Comparison of ENCODE assay signal across 15 cellular contexts in the genomic region with DNA sequence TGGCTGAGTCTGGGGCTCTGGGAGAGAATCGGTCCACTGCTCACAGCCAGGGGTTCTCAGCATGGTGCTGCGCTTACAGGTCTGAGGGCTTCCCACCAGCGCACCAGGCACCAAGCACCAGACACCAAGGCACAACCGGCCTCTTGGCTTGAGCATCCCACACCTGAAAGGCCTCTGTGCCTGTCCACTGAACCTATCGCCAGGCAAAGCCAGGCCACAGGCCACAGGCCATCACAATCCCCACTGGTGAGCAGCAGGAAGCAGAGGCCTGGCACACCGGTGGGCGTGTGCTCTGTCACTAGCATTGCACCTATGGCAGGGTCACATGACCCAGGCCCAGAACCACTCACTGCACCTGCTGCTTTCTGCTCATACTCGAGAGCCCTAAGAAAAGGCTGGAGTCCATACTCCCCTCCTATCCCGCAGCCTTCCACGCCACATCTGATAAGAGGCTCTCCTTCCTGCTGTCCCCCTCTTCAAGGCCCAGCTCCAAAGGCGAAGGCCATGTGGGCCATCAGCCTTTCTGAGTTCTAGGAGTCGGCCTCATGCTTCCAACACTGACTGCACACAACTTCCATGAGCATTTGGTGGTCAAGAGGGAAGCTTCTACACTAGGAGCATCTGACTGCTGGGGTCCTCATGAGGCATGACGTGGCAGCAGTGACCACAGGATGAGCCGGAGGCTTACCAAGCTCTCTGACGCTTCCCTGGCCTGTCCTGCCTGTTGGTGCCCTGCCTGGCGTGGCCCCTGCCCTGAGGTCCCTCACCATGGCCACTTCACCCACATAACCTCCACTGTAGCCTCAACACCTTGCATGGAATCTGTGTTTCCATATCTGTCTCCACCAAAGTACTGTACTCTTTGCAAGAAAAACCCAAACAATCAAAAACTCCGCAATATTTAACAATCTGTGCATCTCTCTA.
"Had no signal": no experiment of that assay in that cellular context is flagged by ENCODE, and none has a peak within 500 bp of the region (broad histone marks: within the 10 kb centered on the region; RNA-seq: fewer than 3 reads in every experiment).

No MANE protein-coding gene starts in this region.

- H3K27ac ChIP-seq: esophagus squamous epithelium, pancreas, thyroid gland had no signal

- H3K27me3 Mint-ChIP-seq: T-cell had no signal

- H3K9me3 ChIP-seq: pancreas, thyroid gland had no signal

- H3K4me1 ChIP-seq: esophagus squamous epithelium, pancreas, thyroid gland had no signal

- ATAC-seq: activated CD4-positive, CD25-positive, alpha-beta regulatory T cell treated with anti-CD3 and anti-CD28 coated beads, Interleukin-2, amount 50 U/mL, for 24 hours; pancreas; T-cell had no signal

- H3K27ac Mint-ChIP-seq: activated naive CD4-positive, alpha-beta T cell treated with anti-CD3 and anti-CD28 coated beads for 36 hours; nephron progenitor cell; T-cell had no signal

- H3K36me3 Mint-ChIP-seq: T-cell had no signal

- DNase-seq: activated CD4-positive, alpha-beta T cell treated with anti-CD3 and anti-CD28 coated beads, Interleukin-2, amount 50 U/mL, for 1 hour; activated naive CD4-positive, alpha-beta T cell treated with anti-CD3 and anti-CD28 coated beads for 36 hours; esophagus squamous epithelium; hippocampal formation; kidney; left ventricle myocardium superior; mesendoderm; nephron progenitor cell; pancreas; stimulated activated CD4-positive, alpha-beta T cell treated with anti-CD3 and anti-CD28 coated beads, Interleukin-12 subunit alpha, Interleukin-12 subunit beta, amount 100 ng/mL, for 4 hours; stimulated activated CD4-positive, alpha-beta T cell treated with anti-CD3 and anti-CD28 coated beads, Interleukin-2, amount 100 ng/mL, for 24 hours; T-cell; T-helper 9 cell; thyroid gland had no signal

- H3K27me3 ChIP-seq: esophagus squamous epithelium, pancreas, thyroid gland had no signal

- H3K4me3 Mint-ChIP-seq: activated naive CD4-positive, alpha-beta T cell treated with anti-CD3 and anti-CD28 coated beads for 36 hours; nephron progenitor cell; T-cell had no signal

- H3K4me1 Mint-ChIP-seq: T-cell had no signal

- H3K4me3 ChIP-seq: esophagus squamous epithelium, pancreas, thyroid gland had no signal
